1 cellular context compared by ENCODE assay signal in genomic region chr16:27549857-27550581, GRCh38.
A peak's percentile ranks its signal among the peaks of the same experiment; 100 is the strongest.
TF ChIP-seq lines count a peak whose summit lies in the region.

TSS of gene GTF3C1 (minus strand) at chr16:27549913. CDS start at chr16:27549890, 23 bp downstream.
TSS of gene KATNIP (plus strand) at chr16:27550144. CDS start at chr16:27550171, 27 bp downstream.

TF ChIP-seq in A549, 52 proteins besides CTCF, POLR2A, EP300 and RAD21 (continued from another document):
- TF ChIP-seq HMGXB4 (CRISPR knock-in tag; IDR thresholded peaks at IDR 0.05; ENCODE audit: borderline replicate concordance) (no peak), HES2 (IDR thresholded peaks at IDR 0.05) (no peak), KDM5A (IDR thresholded peaks at IDR 0.05) (no peak; the same call in none of the 2 replicates), RCOR1 (IDR thresholded peaks at IDR 0.05; ENCODE audit: low read depth, low read length) (no peak), NPAS2 (CRISPR knock-in tag; IDR thresholded peaks at IDR 0.05; ENCODE audit: borderline replicate concordance) (no peak), PBX3 (IDR thresholded peaks at IDR 0.05) (no peak), FOSB (CRISPR knock-in tag; IDR thresholded peaks at IDR 0.05) (no peak), E2F6 (IDR thresholded peaks at IDR 0.05; ENCODE audit: borderline replicate concordance, low read depth) (no peak; the same call in 1 of the 2 replicates), RNF2 (IDR thresholded peaks at IDR 0.05; ENCODE audit: borderline replicate concordance, low read depth) (no peak), EHF (CRISPR knock-in tag; IDR thresholded peaks at IDR 0.05) (no peak), MAZ (IDR thresholded peaks at IDR 0.05; ENCODE audit: borderline replicate concordance, low read depth, low read length) (no peak), NR3C1 (IDR thresholded peaks at IDR 0.05) (no peak), MAX (IDR thresholded peaks at IDR 0.05) (peak; percentile 58), ZFP36 (IDR thresholded peaks at IDR 0.05; ENCODE audit: borderline replicate concordance, partially characterized antibody) (no peak), TP53 (CRISPR knock-in tag; IDR thresholded peaks at IDR 0.05) (no peak), POLR2AphosphoS2 (conservative IDR thresholded peaks at IDR 0.05; ENCODE audit: low read length) (no peak), HOXB13 (CRISPR knock-in tag; IDR thresholded peaks at IDR 0.05; ENCODE audit: low read depth) (no peak), ELK1 (IDR thresholded peaks at IDR 0.05; ENCODE audit: low read depth, low read length) (no peak), NFE2L2 (conservative IDR thresholded peaks at IDR 0.05; ENCODE audit: low read length) (no peak), HDAC2 (IDR thresholded peaks at IDR 0.05) (no peak), BHLHE40 (IDR thresholded peaks at IDR 0.05; ENCODE audit: low read depth, low read length) (no peak), FOXS1 (CRISPR knock-in tag; IDR thresholded peaks at IDR 0.05) (no peak), CBX8 (IDR thresholded peaks at IDR 0.05) (no peak), CBX2 (IDR thresholded peaks at IDR 0.05; ENCODE audit: borderline replicate concordance, low read depth) (no peak), HOXB5 (CRISPR knock-in tag; IDR thresholded peaks at IDR 0.05) (no peak), CHD4 (IDR thresholded peaks at IDR 0.05; ENCODE audit: borderline replicate concordance) (no peak), JUN (IDR thresholded peaks at IDR 0.05) (peak; percentile 46 to 67; a peak in 3 of 5 replicates), CHD2 (IDR thresholded peaks at IDR 0.05; ENCODE audit: low read length, partially characterized antibody) (no peak), BCL3 (IDR thresholded peaks at IDR 0.05) (peak; percentile 59; the same call in 1 of the 3 replicates), ESRRA (IDR thresholded peaks at IDR 0.05; ENCODE audit: borderline replicate concordance, low read length) (no peak), MYC (IDR thresholded peaks at IDR 0.05; ENCODE audit: borderline replicate concordance, low read length) (peak; percentile 40; the same call in 1 of the 2 replicates), SREBF2 (IDR thresholded peaks at IDR 0.05) (no peak), TFCP2L1 (CRISPR knock-in tag; IDR thresholded peaks at IDR 0.05) (no peak), RARB (CRISPR knock-in tag; IDR thresholded peaks at IDR 0.05) (no peak)
